1 cellular context compared by ENCODE assay signal in genomic region chr1:16718908-16719533, GRCh38.
A peak's percentile ranks its signal among the peaks of the same experiment; 100 is the strongest.
TF ChIP-seq lines count a peak whose summit lies in the region.

No MANE protein-coding gene starts in this region.

TF ChIP-seq in K562, 482 proteins besides CTCF, POLR2A, EP300 and RAD21:
- no peak for TF ChIP-seq MAFK (IDR thresholded peaks at IDR 0.05; ENCODE audit: low read length)
- TF ChIP-seq PHB (CRISPR knock-in tag; IDR thresholded peaks at IDR 0.05) = peak; percentile 60
- TF ChIP-seq HMGN3 (IDR thresholded peaks at IDR 0.05; ENCODE audit: borderline replicate concordance, extremely low read depth, insufficient read length, low read depth, low read length) = peak; percentile 30
